ENCODE assay signal across 1 cellular context in the genomic region with DNA sequence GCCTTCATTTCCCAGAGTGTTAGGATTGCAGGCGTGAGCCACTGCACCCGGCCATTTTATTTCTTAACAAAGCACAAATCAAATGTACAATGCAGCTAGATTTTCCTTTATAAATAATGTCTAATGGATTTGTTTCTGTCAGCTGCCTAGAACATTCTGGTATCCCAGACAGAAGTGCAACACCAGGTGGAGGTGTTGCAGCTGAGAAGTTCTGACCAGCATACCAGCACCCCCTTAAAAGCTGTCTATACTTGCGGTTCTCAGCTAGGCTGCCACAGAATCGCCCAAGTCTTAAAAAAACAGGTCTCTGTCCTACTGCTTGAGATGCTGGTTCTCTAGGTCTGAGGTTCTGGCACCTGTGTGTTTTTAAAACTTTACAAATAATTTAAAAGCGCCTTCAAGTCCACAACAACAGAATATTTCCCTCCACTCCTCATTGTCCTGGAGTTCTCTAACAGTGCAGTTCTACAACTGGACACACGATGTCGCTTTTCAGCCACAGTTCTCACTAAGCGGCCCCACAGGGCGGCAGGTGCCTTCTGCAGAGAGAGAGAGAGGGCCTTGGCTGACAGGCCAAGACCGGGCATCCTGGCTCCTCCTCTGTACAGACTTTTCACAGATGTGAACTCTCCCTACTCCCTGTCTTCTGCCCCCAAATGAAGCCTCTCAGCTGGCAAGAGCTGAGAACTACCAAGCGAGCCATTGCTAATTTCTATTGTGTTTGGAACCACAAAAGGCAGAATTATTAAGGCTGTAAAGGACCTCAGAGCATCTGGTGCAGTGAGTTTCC.
A peak's percentile ranks its signal among the peaks of the same experiment; 100 is the strongest.
TF ChIP-seq lines count a peak whose summit lies in the region.

No MANE protein-coding gene starts in this region.

TF ChIP-seq in HepG2, 621 proteins besides CTCF, POLR2A, EP300 and RAD21 (continued from another document and continues in another):
- TF ChIP-seq TEAD2 (CRISPR knock-in tag; IDR thresholded peaks at IDR 0.05), result no peak
- TF ChIP-seq ZNF777 (CRISPR knock-in tag; IDR thresholded peaks at IDR 0.05), result peak; percentile 21; the same call in 1 of the 2 replicates
- TF ChIP-seq, protein P1, sequence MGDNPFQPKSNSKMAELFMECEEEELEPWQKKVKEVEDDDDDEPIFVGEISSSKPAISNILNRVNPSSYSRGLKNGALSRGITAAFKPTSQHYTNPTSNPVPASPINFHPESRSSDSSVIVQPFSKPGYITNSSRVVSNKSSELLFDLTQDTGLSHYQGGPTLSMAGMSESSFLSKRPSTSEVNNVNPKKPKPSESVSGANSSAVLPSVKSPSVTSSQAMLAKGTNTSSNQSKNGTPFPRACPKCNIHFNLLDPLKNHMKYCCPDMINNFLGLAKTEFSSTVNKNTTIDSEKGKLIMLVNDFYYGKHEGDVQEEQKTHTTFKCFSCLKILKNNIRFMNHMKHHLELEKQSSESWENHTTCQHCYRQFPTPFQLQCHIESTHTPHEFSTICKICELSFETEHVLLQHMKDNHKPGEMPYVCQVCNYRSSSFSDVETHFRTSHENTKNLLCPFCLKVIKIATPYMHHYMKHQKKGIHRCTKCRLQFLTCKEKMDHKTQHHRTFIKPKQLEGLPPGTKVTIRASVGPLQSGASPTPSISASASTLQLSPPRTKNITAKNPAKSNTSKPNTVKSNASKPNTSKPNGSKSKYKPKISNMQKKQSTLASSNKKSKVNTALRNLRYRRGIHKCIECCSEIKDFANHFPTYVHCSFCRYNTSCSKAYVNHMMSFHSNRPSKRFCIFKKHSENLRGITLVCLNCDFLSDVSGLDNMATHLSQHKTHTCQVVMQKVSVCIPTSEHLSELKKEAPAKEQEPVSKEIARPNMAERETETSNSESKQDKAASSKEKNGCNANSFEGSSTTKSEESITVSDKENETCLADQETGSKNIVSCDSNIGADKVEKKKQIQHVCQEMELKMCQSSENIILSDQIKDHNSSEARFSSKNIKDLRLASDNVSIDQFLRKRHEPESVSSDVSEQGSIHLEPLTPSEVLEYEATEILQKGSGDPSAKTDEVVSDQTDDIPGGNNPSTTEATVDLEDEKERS (CRISPR knock-in tag; IDR thresholded peaks at IDR 0.05), result no peak
- TF ChIP-seq, protein P2, sequence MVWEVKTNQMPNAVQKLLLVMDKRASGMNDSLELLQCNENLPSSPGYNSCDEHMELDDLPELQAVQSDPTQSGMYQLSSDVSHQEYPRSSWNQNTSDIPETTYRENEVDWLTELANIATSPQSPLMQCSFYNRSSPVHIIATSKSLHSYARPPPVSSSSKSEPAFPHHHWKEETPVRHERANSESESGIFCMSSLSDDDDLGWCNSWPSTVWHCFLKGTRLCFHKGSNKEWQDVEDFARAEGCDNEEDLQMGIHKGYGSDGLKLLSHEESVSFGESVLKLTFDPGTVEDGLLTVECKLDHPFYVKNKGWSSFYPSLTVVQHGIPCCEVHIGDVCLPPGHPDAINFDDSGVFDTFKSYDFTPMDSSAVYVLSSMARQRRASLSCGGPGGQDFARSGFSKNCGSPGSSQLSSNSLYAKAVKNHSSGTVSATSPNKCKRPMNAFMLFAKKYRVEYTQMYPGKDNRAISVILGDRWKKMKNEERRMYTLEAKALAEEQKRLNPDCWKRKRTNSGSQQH (CRISPR knock-in tag; IDR thresholded peaks at IDR 0.05; ENCODE audit: low read depth), result peak; percentile 50; the same call in 1 of the 2 replicates
- TF ChIP-seq CBX2 (IDR thresholded peaks at IDR 0.05; ENCODE audit: low read depth, low read length), result no peak
- TF ChIP-seq CBX2 (CRISPR knock-in tag; IDR thresholded peaks at IDR 0.05; ENCODE audit: low read depth), result 0 out of 2 replicates have a peak, but pooled peaks have one; percentile 60
- TF ChIP-seq, protein P3, sequence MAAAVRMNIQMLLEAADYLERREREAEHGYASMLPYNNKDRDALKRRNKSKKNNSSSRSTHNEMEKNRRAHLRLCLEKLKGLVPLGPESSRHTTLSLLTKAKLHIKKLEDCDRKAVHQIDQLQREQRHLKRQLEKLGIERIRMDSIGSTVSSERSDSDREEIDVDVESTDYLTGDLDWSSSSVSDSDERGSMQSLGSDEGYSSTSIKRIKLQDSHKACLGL (CRISPR knock-in tag; IDR thresholded peaks at IDR 0.05), result no peak
- no peak for TF ChIP-seq MZF1 (CRISPR knock-in tag; IDR thresholded peaks at IDR 0.05; ENCODE audit: borderline replicate concordance)
- TF ChIP-seq, protein P4, sequence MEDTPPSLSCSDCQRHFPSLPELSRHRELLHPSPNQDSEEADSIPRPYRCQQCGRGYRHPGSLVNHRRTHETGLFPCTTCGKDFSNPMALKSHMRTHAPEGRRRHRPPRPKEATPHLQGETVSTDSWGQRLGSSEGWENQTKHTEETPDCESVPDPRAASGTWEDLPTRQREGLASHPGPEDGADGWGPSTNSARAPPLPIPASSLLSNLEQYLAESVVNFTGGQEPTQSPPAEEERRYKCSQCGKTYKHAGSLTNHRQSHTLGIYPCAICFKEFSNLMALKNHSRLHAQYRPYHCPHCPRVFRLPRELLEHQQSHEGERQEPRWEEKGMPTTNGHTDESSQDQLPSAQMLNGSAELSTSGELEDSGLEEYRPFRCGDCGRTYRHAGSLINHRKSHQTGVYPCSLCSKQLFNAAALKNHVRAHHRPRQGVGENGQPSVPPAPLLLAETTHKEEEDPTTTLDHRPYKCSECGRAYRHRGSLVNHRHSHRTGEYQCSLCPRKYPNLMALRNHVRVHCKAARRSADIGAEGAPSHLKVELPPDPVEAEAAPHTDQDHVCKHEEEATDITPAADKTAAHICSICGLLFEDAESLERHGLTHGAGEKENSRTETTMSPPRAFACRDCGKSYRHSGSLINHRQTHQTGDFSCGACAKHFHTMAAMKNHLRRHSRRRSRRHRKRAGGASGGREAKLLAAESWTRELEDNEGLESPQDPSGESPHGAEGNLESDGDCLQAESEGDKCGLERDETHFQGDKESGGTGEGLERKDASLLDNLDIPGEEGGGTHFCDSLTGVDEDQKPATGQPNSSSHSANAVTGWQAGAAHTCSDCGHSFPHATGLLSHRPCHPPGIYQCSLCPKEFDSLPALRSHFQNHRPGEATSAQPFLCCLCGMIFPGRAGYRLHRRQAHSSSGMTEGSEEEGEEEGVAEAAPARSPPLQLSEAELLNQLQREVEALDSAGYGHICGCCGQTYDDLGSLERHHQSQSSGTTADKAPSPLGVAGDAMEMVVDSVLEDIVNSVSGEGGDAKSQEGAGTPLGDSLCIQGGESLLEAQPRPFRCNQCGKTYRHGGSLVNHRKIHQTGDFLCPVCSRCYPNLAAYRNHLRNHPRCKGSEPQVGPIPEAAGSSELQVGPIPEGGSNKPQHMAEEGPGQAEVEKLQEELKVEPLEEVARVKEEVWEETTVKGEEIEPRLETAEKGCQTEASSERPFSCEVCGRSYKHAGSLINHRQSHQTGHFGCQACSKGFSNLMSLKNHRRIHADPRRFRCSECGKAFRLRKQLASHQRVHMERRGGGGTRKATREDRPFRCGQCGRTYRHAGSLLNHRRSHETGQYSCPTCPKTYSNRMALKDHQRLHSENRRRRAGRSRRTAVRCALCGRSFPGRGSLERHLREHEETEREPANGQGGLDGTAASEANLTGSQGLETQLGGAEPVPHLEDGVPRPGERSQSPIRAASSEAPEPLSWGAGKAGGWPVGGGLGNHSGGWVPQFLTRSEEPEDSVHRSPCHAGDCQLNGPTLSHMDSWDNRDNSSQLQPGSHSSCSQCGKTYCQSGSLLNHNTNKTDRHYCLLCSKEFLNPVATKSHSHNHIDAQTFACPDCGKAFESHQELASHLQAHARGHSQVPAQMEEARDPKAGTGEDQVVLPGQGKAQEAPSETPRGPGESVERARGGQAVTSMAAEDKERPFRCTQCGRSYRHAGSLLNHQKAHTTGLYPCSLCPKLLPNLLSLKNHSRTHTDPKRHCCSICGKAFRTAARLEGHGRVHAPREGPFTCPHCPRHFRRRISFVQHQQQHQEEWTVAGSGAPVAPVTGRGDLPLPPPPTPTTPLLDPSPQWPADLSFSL (CRISPR knock-in tag; IDR thresholded peaks at IDR 0.05), result no peak
- TF ChIP-seq, protein P5, sequence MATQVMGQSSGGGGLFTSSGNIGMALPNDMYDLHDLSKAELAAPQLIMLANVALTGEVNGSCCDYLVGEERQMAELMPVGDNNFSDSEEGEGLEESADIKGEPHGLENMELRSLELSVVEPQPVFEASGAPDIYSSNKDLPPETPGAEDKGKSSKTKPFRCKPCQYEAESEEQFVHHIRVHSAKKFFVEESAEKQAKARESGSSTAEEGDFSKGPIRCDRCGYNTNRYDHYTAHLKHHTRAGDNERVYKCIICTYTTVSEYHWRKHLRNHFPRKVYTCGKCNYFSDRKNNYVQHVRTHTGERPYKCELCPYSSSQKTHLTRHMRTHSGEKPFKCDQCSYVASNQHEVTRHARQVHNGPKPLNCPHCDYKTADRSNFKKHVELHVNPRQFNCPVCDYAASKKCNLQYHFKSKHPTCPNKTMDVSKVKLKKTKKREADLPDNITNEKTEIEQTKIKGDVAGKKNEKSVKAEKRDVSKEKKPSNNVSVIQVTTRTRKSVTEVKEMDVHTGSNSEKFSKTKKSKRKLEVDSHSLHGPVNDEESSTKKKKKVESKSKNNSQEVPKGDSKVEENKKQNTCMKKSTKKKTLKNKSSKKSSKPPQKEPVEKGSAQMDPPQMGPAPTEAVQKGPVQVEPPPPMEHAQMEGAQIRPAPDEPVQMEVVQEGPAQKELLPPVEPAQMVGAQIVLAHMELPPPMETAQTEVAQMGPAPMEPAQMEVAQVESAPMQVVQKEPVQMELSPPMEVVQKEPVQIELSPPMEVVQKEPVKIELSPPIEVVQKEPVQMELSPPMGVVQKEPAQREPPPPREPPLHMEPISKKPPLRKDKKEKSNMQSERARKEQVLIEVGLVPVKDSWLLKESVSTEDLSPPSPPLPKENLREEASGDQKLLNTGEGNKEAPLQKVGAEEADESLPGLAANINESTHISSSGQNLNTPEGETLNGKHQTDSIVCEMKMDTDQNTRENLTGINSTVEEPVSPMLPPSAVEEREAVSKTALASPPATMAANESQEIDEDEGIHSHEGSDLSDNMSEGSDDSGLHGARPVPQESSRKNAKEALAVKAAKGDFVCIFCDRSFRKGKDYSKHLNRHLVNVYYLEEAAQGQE (IDR thresholded peaks at IDR 0.05; ENCODE audit: borderline replicate concordance in 1 of 2, low read depth in 1 of 2, low read length in 2 of 2), result no peak
- TF ChIP-seq MAZ (IDR thresholded peaks at IDR 0.05; ENCODE audit: borderline replicate concordance, low read depth, low read length), result no peak
- TF ChIP-seq MAZ (CRISPR knock-in tag; IDR thresholded peaks at IDR 0.05; ENCODE audit: low read depth), result no peak
- no peak for TF ChIP-seq ZNF546 (CRISPR knock-in tag; conservative IDR thresholded peaks at IDR 0.05)
- 0 out of 2 replicates have a peak, but pooled peaks have one; percentile 29 for TF ChIP-seq KAT8 (CRISPR knock-in tag; IDR thresholded peaks at IDR 0.05)
- TF ChIP-seq SMAD3 (CRISPR knock-in tag; IDR thresholded peaks at IDR 0.05), result peak; percentile 89
- TF ChIP-seq AKAP8 (CRISPR knock-in tag; IDR thresholded peaks at IDR 0.05), result no peak
- no peak for TF ChIP-seq HNRNPLL (IDR thresholded peaks at IDR 0.05; ENCODE audit: low read depth, low read length, poor library complexity, severe bottlenecking)
- 0 out of 2 replicates have a peak, but pooled peaks have one; percentile 38 for TF ChIP-seq ETV5 (CRISPR knock-in tag; IDR thresholded peaks at IDR 0.05; ENCODE audit: borderline replicate concordance)
- no peak for TF ChIP-seq ZKSCAN1 (IDR thresholded peaks at IDR 0.05; ENCODE audit: low read length)
- TF ChIP-seq RXRB (CRISPR knock-in tag; IDR thresholded peaks at IDR 0.05; ENCODE audit: borderline replicate concordance), result peak; percentile 48; the same call in 1 of the 2 replicates
- TF ChIP-seq ZNF879 (CRISPR knock-in tag; IDR thresholded peaks at IDR 0.05), result no peak
- TF ChIP-seq NFYC (CRISPR knock-in tag; IDR thresholded peaks at IDR 0.05), result no peak
- TF ChIP-seq, protein P6, sequence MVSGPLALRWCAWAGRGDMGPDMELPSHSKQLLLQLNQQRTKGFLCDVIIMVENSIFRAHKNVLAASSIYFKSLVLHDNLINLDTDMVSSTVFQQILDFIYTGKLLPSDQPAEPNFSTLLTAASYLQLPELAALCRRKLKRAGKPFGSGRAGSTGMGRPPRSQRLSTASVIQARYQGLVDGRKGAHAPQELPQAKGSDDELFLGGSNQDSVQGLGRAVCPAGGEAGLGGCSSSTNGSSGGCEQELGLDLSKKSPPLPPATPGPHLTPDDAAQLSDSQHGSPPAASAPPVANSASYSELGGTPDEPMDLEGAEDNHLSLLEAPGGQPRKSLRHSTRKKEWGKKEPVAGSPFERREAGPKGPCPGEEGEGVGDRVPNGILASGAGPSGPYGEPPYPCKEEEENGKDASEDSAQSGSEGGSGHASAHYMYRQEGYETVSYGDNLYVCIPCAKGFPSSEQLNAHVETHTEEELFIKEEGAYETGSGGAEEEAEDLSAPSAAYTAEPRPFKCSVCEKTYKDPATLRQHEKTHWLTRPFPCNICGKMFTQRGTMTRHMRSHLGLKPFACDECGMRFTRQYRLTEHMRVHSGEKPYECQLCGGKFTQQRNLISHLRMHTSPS (CRISPR knock-in tag; IDR thresholded peaks at IDR 0.05; ENCODE audit: low read depth), result no peak
- peak; percentile 45 for TF ChIP-seq BHLHE40 (IDR thresholded peaks at IDR 0.05; ENCODE audit: low read length)
- TF ChIP-seq ZNF468 (CRISPR knock-in tag; IDR thresholded peaks at IDR 0.05), result no peak
- TF ChIP-seq, protein P7, sequence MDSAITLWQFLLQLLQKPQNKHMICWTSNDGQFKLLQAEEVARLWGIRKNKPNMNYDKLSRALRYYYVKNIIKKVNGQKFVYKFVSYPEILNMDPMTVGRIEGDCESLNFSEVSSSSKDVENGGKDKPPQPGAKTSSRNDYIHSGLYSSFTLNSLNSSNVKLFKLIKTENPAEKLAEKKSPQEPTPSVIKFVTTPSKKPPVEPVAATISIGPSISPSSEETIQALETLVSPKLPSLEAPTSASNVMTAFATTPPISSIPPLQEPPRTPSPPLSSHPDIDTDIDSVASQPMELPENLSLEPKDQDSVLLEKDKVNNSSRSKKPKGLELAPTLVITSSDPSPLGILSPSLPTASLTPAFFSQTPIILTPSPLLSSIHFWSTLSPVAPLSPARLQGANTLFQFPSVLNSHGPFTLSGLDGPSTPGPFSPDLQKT (CRISPR knock-in tag; IDR thresholded peaks at IDR 0.05; ENCODE audit: borderline replicate concordance), result no peak
- peak; percentile 85; the same call in 1 of the 2 replicates for TF ChIP-seq CBX5 (CRISPR knock-in tag; IDR thresholded peaks at IDR 0.05; ENCODE audit: borderline replicate concordance)
- no peak for TF ChIP-seq ZNF121 (CRISPR knock-in tag; IDR thresholded peaks at IDR 0.05)
- TF ChIP-seq JDP2 (CRISPR knock-in tag; IDR thresholded peaks at IDR 0.05; ENCODE audit: borderline replicate concordance), result no peak
- TF ChIP-seq, protein P8, sequence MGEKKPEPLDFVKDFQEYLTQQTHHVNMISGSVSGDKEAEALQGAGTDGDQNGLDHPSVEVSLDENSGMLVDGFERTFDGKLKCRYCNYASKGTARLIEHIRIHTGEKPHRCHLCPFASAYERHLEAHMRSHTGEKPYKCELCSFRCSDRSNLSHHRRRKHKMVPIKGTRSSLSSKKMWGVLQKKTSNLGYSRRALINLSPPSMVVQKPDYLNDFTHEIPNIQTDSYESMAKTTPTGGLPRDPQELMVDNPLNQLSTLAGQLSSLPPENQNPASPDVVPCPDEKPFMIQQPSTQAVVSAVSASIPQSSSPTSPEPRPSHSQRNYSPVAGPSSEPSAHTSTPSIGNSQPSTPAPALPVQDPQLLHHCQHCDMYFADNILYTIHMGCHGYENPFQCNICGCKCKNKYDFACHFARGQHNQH (CRISPR knock-in tag; IDR thresholded peaks at IDR 0.05), result peak; percentile 80; the same call in 1 of the 2 replicates
- no peak for TF ChIP-seq GPN1 (CRISPR knock-in tag; IDR thresholded peaks at IDR 0.05; ENCODE audit: borderline replicate concordance)
- TF ChIP-seq, protein P9, sequence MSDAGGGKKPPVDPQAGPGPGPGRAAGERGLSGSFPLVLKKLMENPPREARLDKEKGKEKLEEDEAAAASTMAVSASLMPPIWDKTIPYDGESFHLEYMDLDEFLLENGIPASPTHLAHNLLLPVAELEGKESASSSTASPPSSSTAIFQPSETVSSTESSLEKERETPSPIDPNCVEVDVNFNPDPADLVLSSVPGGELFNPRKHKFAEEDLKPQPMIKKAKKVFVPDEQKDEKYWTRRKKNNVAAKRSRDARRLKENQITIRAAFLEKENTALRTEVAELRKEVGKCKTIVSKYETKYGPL (CRISPR knock-in tag; IDR thresholded peaks at IDR 0.05), result no peak
- TF ChIP-seq SIN3B (IDR thresholded peaks at IDR 0.05; ENCODE audit: low read length), result no peak
- no peak for TF ChIP-seq PLRG1 (conservative IDR thresholded peaks at IDR 0.05)
- TF ChIP-seq EZH2 (conservative IDR thresholded peaks at IDR 0.05; ENCODE audit: low read depth, low read length), result no peak
